In genomic region chr13:110157718-110158117, GRCh38 we compare ENCODE assay signal across 1 cellular context.
TF ChIP-seq lines count a peak whose summit lies in the region.

No MANE protein-coding gene starts in this region.

TF ChIP-seq in GM23338, 12 proteins besides CTCF, POLR2A, EP300 and RAD21 (continued from another document):
- TF ChIP-seq REST (IDR thresholded peaks at IDR 0.05; ENCODE audit: unreplicated experiment), result no peak
- TF ChIP-seq POLR2AphosphoS5 (IDR thresholded peaks at IDR 0.05; ENCODE audit: low read depth), result no peak
- no peak for TF ChIP-seq ZNF331 (CRISPR knock-in tag; IDR thresholded peaks at IDR 0.05; ENCODE audit: low read depth)
- TF ChIP-seq ZNF462 (CRISPR knock-in tag; IDR thresholded peaks at IDR 0.05), result no peak
- no peak for TF ChIP-seq CREB1 (CRISPR knock-in tag; IDR thresholded peaks at IDR 0.05; ENCODE audit: low read depth)
- TF ChIP-seq EZH2phosphoT487 (IDR thresholded peaks at IDR 0.05; ENCODE audit: unreplicated experiment), result no peak
